Comparison of ENCODE assay signal across 13 cellular contexts in genomic region chr11:12473366-12473765, GRCh38.
"Had no signal": no experiment of that assay in that cellular context is flagged by ENCODE, and none has a peak within 500 bp of the region (broad histone marks: within the 10 kb centered on the region; RNA-seq: fewer than 3 reads in every experiment).

No MANE protein-coding gene starts in this region.

- ATAC-seq: activated CD4-positive, CD25-positive, alpha-beta regulatory T cell treated with anti-CD3 and anti-CD28 coated beads, Interleukin-2, amount 50 U/mL, for 24 hours; activated CD8-positive, alpha-beta memory T cell treated with anti-CD3 and anti-CD28 coated beads, Interleukin-2, amount 10 ng/mL, durations not matched to agents 7 days and 5 days; activated naive CD4-positive, alpha-beta T cell treated with anti-CD3 and anti-CD28 coated beads, Interleukin-2, amount 50 U/mL, for 72 hours; esophagus mucosa; right cardiac atrium; stimulated activated effector memory CD8-positive, alpha-beta T cell treated with anti-CD3 and anti-CD28 coated beads, Interleukin-12 subunit alpha, Interleukin-12 subunit beta, amount 100 ng/mL, for 72 hours had no signal

- DNase-seq: activated CD8-positive, alpha-beta memory T cell treated with anti-CD3 and anti-CD28 coated beads, Interleukin-2, amount 10 ng/mL, durations not matched to agents 7 days and 5 days; activated effector memory CD4-positive, alpha-beta T cell treated with anti-CD3 and anti-CD28 coated beads, Interleukin-2, amount 50 U/mL, for 16 hours; activated T-cell treated with anti-CD3 and anti-CD28 coated beads, Interleukin-2, amount 50 U/mL, for 24 hours; amniotic stem cell; foreskin fibroblast; head of caudate nucleus; right cardiac atrium; substantia nigra; SW 1271 had no signal
